ENCODE assay signal across 21 cellular contexts in the genomic region with DNA sequence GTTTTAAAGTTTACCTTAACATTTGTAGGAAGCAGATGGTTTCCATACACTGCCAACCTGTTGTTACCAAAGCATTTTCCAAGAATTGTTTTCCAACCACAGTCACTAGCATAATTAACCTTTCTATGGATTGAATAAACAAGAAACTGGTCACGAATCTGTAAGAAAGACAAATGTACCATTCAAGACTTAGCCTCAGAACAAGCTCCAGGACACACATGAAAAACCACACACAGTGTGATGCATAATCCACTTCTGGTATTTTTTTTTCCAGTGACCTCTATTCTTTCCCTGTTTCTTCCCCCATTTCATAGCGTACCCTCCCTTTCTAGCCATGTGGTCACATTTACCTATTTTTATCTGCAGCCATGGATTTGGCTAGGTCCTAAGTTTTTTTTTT. TPM values are rescaled to one million over a fixed set of nuclear protein-coding genes. Genes with fewer than 3 reads are reported as not detected.
DNase-seq lines count a peak whose midpoint lies in the region; ATAC-seq, FAIRE-seq and TF ChIP-seq lines count a peak whose summit lies in the region.
"Had no signal": no experiment of that assay in that cellular context is flagged by ENCODE, and none has a peak within 500 bp of the region (broad histone marks: within the 10 kb centered on the region; RNA-seq: fewer than 3 reads in every experiment).

No MANE protein-coding gene starts in this region.

- H3K4me2 ChIP-seq in astrocyte (ENCODE audit: low read length) = no peak overlapping the region

- no peak for TF ChIP-seq CTCF in astrocyte (IDR thresholded peaks at IDR 0.05; ENCODE audit: insufficient read depth, low read depth, low read length)

- H3K4me3 Mint-ChIP-seq in astrocyte (ENCODE audit: unreplicated experiment) = no peak overlapping the region
- H3K4me3 Mint-ChIP-seq: CD4-positive, alpha-beta T cell had no signal

- no peak overlapping the region for H3K4me3 ChIP-seq in astrocyte (ENCODE audit: insufficient read depth, low read depth, low read length)

- no peaks in the 10 kb centered on the region for H3K27me3 ChIP-seq in astrocyte (ENCODE audit: insufficient read depth, low read length)

- DNase-seq in NCI-H510A treated with DMSO at 0.1 percent for 48 hours (lab: John Stamatoyannopoulos, UW) = peak; percentile 36
- DNase-seq in NCI-H510A (lab: John Stamatoyannopoulos, UW) = no peak
- DNase-seq in astrocyte (ENCODE audit: low read depth) = peak; percentile 57
- DNase-seq in foreskin melanocyte = peak; percentile 46
- DNase-seq in activated naive CD4-positive, alpha-beta T cell (lab: John Stamatoyannopoulos, UW) = no peak
- DNase-seq in iPS-NIHi11 (ENCODE audit: low spot score) = no peak
- DNase-seq: CD4-positive, alpha-beta T cell; H7; IMR-90; NCI-H1048; NCI-H1436; NCI-H1930; RPMI8226 had no signal

- no peak overlapping the region for H3K27ac Mint-ChIP-seq in astrocyte (ENCODE audit: unreplicated experiment)
- H3K27ac Mint-ChIP-seq: CD4-positive, alpha-beta T cell had no signal

- no peaks in the 10 kb centered on the region for H3K36me3 ChIP-seq in astrocyte (ENCODE audit: insufficient read depth, low read length)

- H3K4me1 Mint-ChIP-seq in astrocyte (ENCODE audit: low read depth, unreplicated experiment) = no peaks in the 10 kb centered on the region

- H3K27ac ChIP-seq in astrocyte (ENCODE audit: low read depth, low read length) = no peak overlapping the region

- no peaks in the 10 kb centered on the region for H3K9me3 ChIP-seq in astrocyte (ENCODE audit: insufficient read depth, low read depth, low read length)

- H3K36me3 Mint-ChIP-seq in astrocyte (ENCODE audit: low read depth, unreplicated experiment) = no peaks in the 10 kb centered on the region

- no peaks in the 10 kb centered on the region for H3K4me1 ChIP-seq in astrocyte (ENCODE audit: insufficient read depth, low read length)

- H3K9ac ChIP-seq in astrocyte (ENCODE audit: low read length) = no peak overlapping the region

- no peaks in the 10 kb centered on the region for H3K9me3 Mint-ChIP-seq in astrocyte (ENCODE audit: unreplicated experiment)
- H3K9me3 Mint-ChIP-seq: CD4-positive, alpha-beta T cell had no signal

- H4K20me1 ChIP-seq in astrocyte (ENCODE audit: insufficient read depth, low read length) = no peaks in the 10 kb centered on the region

- H3K79me2 ChIP-seq in astrocyte (ENCODE audit: insufficient read depth, low read length) = no peaks in the 10 kb centered on the region

- ATAC-seq in HG03469 (IDR thresholded peaks at IDR 0.05; ENCODE audit: unreplicated experiment) (no peak), HG03439 (IDR thresholded peaks at IDR 0.05; ENCODE audit: unreplicated experiment) (no peak)

- H2AFZ ChIP-seq in astrocyte (ENCODE audit: low read depth, low read length) = no peak overlapping the region

- no peak for FAIRE-seq in astrocyte (lab: Jason Lieb, UNC)
- FAIRE-seq: A204.1, GM12892, GM18507, HTR-8/SVneo had no signal

- no peaks in the 10 kb centered on the region for H3K27me3 Mint-ChIP-seq in astrocyte (ENCODE audit: low read depth, unreplicated experiment)

RNA-seq across cellular contexts. Expression of gene C1orf87, which starts 29.6 kb away (rescaled TPM):
- total RNA-seq in astrocyte = not detected in 2 replicates
- total RNA-seq: CD4-positive, alpha-beta T cell; H7; IMR-90; MCF 10A; NCI-H460 had no signal

Comparison
In these comparisons a context has a peak if more than half of its experiments do, and no peak if none do; other contexts are left out.
1. DNase-seq: peak in NCI-H510A treated with DMSO at 0.1 percent for 48 hours (single experiment), astrocyte (single experiment) and foreskin melanocyte (single experiment); none in NCI-H510A (single experiment), activated naive CD4-positive, alpha-beta T cell (0 of 4) and iPS-NIHi11 (single experiment).